Comparison of ENCODE assay signal across 1 cellular context in the genomic region with DNA sequence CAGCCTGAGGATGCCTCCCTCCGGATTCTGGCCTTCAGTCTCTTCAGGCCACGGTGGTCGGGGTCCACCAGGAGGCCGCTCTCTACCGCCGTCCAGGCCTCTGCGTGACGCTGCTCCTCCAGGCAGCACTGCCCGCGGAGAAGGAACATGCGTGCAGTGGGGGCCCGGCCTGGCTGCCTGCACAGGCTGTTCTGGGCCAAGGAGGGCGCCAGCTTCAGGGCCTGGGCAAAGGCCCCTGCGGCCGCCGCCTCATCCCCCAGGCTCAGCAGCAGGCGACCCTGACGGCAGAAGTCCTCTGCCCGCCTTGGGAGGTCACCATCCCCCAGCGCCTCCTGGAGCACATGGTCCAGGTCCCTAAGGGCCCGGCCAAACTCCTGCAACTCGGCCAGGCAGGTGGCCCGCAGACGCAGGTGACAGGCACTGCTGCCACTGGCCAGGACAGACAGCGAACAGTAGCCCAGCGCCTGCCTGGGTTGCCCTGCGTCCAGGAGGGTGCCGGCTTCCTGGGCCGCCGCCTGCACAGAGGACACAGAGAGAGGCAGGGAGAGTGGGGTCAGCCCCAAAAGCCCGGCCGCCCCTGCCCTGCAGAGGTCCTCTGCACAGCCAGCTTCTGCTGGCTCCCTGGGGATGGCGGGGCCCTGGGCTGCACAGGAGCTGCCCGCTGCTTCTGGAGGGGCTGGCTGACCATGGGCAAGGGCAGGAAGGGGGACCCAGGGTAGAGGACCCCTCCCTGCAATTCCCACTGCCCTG.
TF ChIP-seq lines count a peak whose summit lies in the region.

No MANE protein-coding gene starts in this region.

TF ChIP-seq in HCT116, 20 proteins besides CTCF, POLR2A, EP300 and RAD21 (continued from another document):
- TF ChIP-seq, protein P1, sequence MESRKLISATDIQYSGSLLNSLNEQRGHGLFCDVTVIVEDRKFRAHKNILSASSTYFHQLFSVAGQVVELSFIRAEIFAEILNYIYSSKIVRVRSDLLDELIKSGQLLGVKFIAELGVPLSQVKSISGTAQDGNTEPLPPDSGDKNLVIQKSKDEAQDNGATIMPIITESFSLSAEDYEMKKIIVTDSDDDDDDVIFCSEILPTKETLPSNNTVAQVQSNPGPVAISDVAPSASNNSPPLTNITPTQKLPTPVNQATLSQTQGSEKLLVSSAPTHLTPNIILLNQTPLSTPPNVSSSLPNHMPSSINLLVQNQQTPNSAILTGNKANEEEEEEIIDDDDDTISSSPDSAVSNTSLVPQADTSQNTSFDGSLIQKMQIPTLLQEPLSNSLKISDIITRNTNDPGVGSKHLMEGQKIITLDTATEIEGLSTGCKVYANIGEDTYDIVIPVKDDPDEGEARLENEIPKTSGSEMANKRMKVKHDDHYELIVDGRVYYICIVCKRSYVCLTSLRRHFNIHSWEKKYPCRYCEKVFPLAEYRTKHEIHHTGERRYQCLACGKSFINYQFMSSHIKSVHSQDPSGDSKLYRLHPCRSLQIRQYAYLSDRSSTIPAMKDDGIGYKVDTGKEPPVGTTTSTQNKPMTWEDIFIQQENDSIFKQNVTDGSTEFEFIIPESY (IDR thresholded peaks at IDR 0.05; ENCODE audit: extremely low read depth, insufficient replicate concordance, low read length), result no peak
- no peak for TF ChIP-seq EZH2phosphoT487 (IDR thresholded peaks at IDR 0.05; ENCODE audit: borderline replicate concordance)
- TF ChIP-seq ZNF274 (IDR thresholded peaks at IDR 0.05; ENCODE audit: low read depth, low read length), result no peak
- TF ChIP-seq CEBPB (IDR thresholded peaks at IDR 0.05; ENCODE audit: low read depth), result no peak
